8 cellular contexts compared by ENCODE assay signal in the genomic region with DNA sequence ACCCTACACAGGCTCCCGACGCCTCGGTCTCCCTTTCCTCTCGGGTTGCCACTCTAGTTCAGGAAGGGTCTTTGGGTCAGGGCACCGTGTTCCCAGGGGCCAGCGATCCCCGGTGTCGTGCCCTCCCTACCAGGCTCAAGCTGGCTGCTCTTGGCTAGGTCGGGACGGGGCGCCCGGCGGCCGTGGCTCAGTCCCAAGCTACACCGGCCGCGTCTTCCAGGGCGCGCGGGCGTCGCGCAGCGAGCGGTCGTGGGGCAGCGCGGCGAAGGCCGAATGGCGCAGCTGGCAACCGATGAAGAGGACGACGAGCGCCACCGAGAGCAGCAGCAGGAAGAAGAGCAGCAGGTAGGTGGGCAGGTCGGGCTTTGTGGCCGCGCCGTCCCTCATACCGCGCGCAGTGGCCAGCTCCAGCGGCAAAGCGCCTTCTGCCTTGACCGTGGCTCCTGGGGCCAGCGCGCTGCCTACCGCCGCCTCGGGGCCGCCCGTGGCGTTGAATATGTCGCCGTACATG. TPM values are rescaled to one million over a fixed set of nuclear protein-coding genes. Genes with fewer than 3 reads are reported as not detected.
DNase-seq lines count a peak whose midpoint lies in the region; ATAC-seq and TF ChIP-seq lines count a peak whose summit lies in the region.

No MANE protein-coding gene starts in this region.

- no peak overlapping the region for H3K9ac ChIP-seq in smooth muscle cell (ENCODE audit: low read depth)

- H3K4me3 Mint-ChIP-seq in T-helper 17 cell: no peak overlapping the region

- H4K20me1 ChIP-seq in smooth muscle cell (ENCODE audit: low read depth): peaks cover 25% of the 10 kb centered on the region

- H3K27ac Mint-ChIP-seq in T-helper 17 cell: no peak overlapping the region

- peaks cover 2% of the 10 kb centered on the region for H3K4me1 Mint-ChIP-seq in T-helper 17 cell

- H3K27me3 ChIP-seq in kidney epithelial cell (ENCODE audit: control insufficient read depth, insufficient read depth, low read length) (peaks cover 40% of the 10 kb centered on the region), smooth muscle cell (ENCODE audit: low read depth) (peaks cover 41% of the 10 kb centered on the region)

- no peak overlapping the region for H3K27ac ChIP-seq in smooth muscle cell (ENCODE audit: low read depth)

- peaks cover 17% of the 10 kb centered on the region for H3K4me1 ChIP-seq in smooth muscle cell (ENCODE audit: low read depth)

- H3K36me3 Mint-ChIP-seq in T-helper 17 cell (ENCODE audit: low read depth): peaks cover 8% of the 10 kb centered on the region

- H3K4me3 ChIP-seq in cardiac fibroblast (replicated peaks in 1 of 2; ENCODE audit: low read depth in 2 of 2, low read length in 2 of 2) (peak overlapping the region; percentile 32 to 36), kidney epithelial cell (ENCODE audit: low read depth, low read length) (peak overlapping the region; percentile 35), smooth muscle cell (peak overlapping the region; percentile 58)

- no peak overlapping the region for H2AFZ ChIP-seq in smooth muscle cell (ENCODE audit: low read depth)

- peak; percentile 35 for DNase-seq in HuH-7 (ENCODE audit: low spot score)
- peak; percentile 12 to 31 for DNase-seq in cardiac fibroblast (ENCODE audit: low read depth in 2 of 2)
- DNase-seq in kidney epithelial cell (ENCODE audit: low read depth): no peak
- no peak for DNase-seq in smooth muscle cell (lab: John Stamatoyannopoulos, UW; ENCODE audit: unreplicated experiment)
- DNase-seq in T-helper 17 cell: no peak
- DNase-seq in NCI-H1436 (lab: John Stamatoyannopoulos, UW): no peak
- no peak for DNase-seq in T-helper 1 cell
- DNase-seq in G401 (ENCODE audit: low spot score): no peak

- H3K79me2 ChIP-seq in smooth muscle cell (ENCODE audit: low read depth): no peaks in the 10 kb centered on the region

- peak overlapping the region; percentile 99 for H3K4me2 ChIP-seq in smooth muscle cell

- no peaks in the 10 kb centered on the region for H3K9me3 ChIP-seq in smooth muscle cell (replicated peaks; ENCODE audit: low read depth)
- no peaks in the 10 kb centered on the region for H3K9me3 ChIP-seq in T-helper 17 cell (ENCODE audit: control insufficient read depth, low read length, poor library complexity, severe bottlenecking)

- ATAC-seq in T-helper 17 cell: no peak

- H3K27me3 Mint-ChIP-seq in T-helper 17 cell: peaks cover 69% of the 10 kb centered on the region

- in situ Hi-C loops in G401 (cut with HindIII; ENCODE audit: low sequenced_read_pairs): no loop called here

- H3K36me3 ChIP-seq in kidney epithelial cell (ENCODE audit: control insufficient read depth, insufficient read depth, low read length): no peaks in the 10 kb centered on the region
- H3K36me3 ChIP-seq in smooth muscle cell (ENCODE audit: low read depth): no peaks in the 10 kb centered on the region

- TF ChIP-seq CTCF in cardiac fibroblast (IDR thresholded peaks at IDR 0.05; ENCODE audit: low read depth, low read length): no peak
- TF ChIP-seq CTCF in kidney epithelial cell (IDR thresholded peaks at IDR 0.05; ENCODE audit: insufficient read depth, low read length, poor library complexity, severe bottlenecking): no peak
- no peak for TF ChIP-seq CTCF in smooth muscle cell (IDR thresholded peaks at IDR 0.05; ENCODE audit: borderline replicate concordance, insufficient read depth, poor library complexity, severe bottlenecking)

- no peaks in the 10 kb centered on the region for H3F3A ChIP-seq in smooth muscle cell (ENCODE audit: low read depth)

- 2% methylated on average over 56 of the region's 56 CpGs for WGBS in smooth muscle cell (ENCODE audit: low lambda C conversion rate)

RNA-seq across cellular contexts. Expression of a gene that starts 0.9 kb away (rescaled TPM):
- total RNA-seq in kidney epithelial cell (0.08 TPM in 1 of 2 replicates, not detected in the other), smooth muscle cell (1.5 and 1.9 TPM in 2 replicates), T-helper 17 cell (not detected)
- 0.24 and 2.2 TPM in 2 replicates for polyA plus RNA-seq in smooth muscle cell
- not detected in 2 replicates for total RNA-seq in G401 (2014; rRNA removed; shearing (Covaris generic))

RNA-seq across cellular contexts. Expression of a gene that starts 59.4 kb away (rescaled TPM):
- 37.4 and 40.1 TPM in 2 replicates for total RNA-seq in kidney epithelial cell
- total RNA-seq in smooth muscle cell: 61.7 and 85.4 TPM in 2 replicates
- polyA plus RNA-seq in smooth muscle cell: 24.8 and 28.5 TPM in 2 replicates
- 10 to 100 TPM; 12.5 to 18.1 TPM for total RNA-seq in T-helper 17 cell
- total RNA-seq in G401 (2014; rRNA removed; shearing (Covaris generic)): 28.9 and 42.3 TPM in 2 replicates

Comparison
In these comparisons a context has a peak if more than half of its experiments do, and no peak if none do; other contexts are left out.
1. DNase-seq: peak in HuH-7 (single experiment) and cardiac fibroblast (2 of 2); none in kidney epithelial cell (single experiment), smooth muscle cell (single experiment), T-helper 17 cell (0 of 3), NCI-H1436 (single experiment), T-helper 1 cell (0 of 5) and G401 (single experiment).
2. Peak in every context shown above with its lines, with median percentiles within 50 percentile points of each other: H3K4me3 ChIP-seq.